Comparison of ENCODE assay signal across 8 cellular contexts in the genomic region with DNA sequence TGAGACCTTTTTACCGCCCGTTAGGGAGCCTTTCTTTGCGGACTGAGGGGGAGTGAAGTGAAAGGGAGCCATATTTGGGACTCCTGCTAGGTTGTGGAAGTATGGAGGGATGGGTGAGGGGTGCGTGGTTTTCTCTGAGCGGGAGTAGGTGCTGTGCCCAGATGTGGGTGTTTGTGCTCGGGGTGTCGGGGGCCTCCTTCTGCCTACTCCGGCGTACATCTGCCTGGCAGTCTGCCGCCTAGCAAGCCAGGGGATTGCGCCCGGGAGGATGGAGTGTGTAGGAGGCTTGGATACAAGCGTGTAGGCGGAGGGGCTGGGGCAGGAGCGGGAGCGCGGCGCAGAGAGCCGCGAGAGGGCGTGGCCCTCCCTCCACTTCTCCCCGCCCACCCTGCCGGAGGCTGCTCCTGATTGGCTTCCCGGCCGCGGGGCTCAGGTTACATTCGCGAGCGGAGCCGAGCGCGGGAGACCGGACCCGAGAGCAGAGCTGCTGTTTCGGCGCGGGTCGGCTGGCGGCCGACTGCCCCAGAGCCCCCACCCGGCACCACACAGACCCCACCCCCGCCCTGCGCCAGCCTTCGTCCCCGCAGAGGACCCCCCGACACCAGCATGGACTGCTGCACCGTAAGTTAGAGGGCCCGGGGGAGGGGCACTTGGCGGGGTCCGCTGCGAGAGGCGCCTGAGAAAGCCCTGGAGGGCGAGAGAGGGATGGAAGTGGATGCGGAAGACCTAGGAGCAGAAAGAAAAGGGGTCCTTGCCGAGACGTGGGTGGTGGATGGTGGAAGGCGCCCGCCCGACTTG.
DNase-seq lines count a peak whose midpoint lies in the region; ATAC-seq and TF ChIP-seq lines count a peak whose summit lies in the region.

A gene (plus strand): TSS at position 464 of the 798 bp plus-strand sequence. CDS start 143 bp downstream, at position 607.

- TF ChIP-seq CTCF in AG10803 (conservative IDR thresholded peaks at IDR 0.05; ENCODE audit: low read length) = no peak
- TF ChIP-seq CTCF in choroid plexus epithelial cell (conservative IDR thresholded peaks at IDR 0.05; ENCODE audit: low read depth, low read length) = no peak

- peak; percentile 99 for ATAC-seq in GM19043 (IDR thresholded peaks at IDR 0.05; ENCODE audit: low read depth, unreplicated experiment)
- peak; percentile 98 for ATAC-seq in HG03342 (IDR thresholded peaks at IDR 0.05; ENCODE audit: unreplicated experiment)

- H3K27ac ChIP-seq in layer of hippocampus (ENCODE audit: low read depth, low read length) = peak within 1 kb of the TSS; percentile 28

- peak; percentile 76 for DNase-seq in AG10803 (ENCODE audit: low read depth)
- DNase-seq in NCI-H446 (lab: John Stamatoyannopoulos, UW) = peak; percentile 73 to 94
- peak; percentile 64 to 85 for DNase-seq in activated CD4-positive, alpha-beta T cell treated with anti-CD3 and anti-CD28 coated beads for 24 hours (ENCODE audit: low read depth in 2 of 2)
- peak; percentile 89 for DNase-seq in choroid plexus epithelial cell (ENCODE audit: low read depth)
- DNase-seq in stimulated activated CD4-positive, alpha-beta T cell treated with anti-CD3 and anti-CD28 coated beads, Interleukin-1b, Interleukin-23, amount 100 ng/mL, for 24 hours (ENCODE audit: low read depth in 4 of 4, low spot score in 1 of 4) = peak; percentile 47 to 81 (median 70)

- peaks cover 9% of the 10 kb centered on the region for H3K27me3 ChIP-seq in layer of hippocampus (ENCODE audit: control insufficient read depth, insufficient read depth, low read length)

- H3K4me3 ChIP-seq in AG10803 (ENCODE audit: low read length) (peak within 1 kb of the TSS; percentile 55), choroid plexus epithelial cell (ENCODE audit: low read depth, low read length) (peak within 1 kb of the TSS; percentile 58)

Comparison
In these comparisons a context has a peak if more than half of its experiments do, and no peak if none do; other contexts are left out.
1. Peak in every context shown above with its lines: DNase-seq, ATAC-seq, H3K4me3 ChIP-seq and H3K27ac ChIP-seq.